ENCODE assay signal across 18 cellular contexts in the genomic region with DNA sequence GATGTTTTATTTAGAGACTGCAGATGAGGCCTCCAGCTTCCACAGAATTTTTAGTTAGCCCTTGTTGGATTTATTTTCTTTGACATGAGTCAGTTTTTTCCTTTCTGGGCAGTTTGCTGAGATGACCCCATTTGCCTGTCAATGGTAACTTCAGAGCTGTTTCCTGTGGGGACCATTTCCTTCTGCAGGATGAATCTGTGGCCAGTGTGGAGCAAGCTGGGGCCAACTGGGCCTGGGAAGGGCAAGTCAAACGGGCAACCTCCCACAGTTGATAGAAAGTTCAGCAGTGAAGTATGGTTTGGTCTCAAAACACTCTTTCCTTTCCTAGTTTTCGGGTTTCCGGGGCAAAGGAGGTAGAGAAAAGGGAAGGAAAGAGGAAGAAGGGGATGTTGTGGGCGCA.
"Had no signal": no experiment of that assay in that cellular context is flagged by ENCODE, and none has a peak within 500 bp of the region (broad histone marks: within the 10 kb centered on the region; RNA-seq: fewer than 3 reads in every experiment).

No MANE protein-coding gene starts in this region.

- H3K9me3 Mint-ChIP-seq: nephron; stimulated activated memory B cell treated with anti-CD40 and anti-IgM and Interleukin-4, amounts not matched to agents 10 μg/mL and 1 μg/mL and 100 μg/mL, for 72 hours; stimulated activated naive CD8-positive, alpha-beta T cell treated with anti-CD3 and anti-CD28 coated beads, Interleukin-15, amount 100 ng/mL, for 72 hours had no signal

- H3K27ac Mint-ChIP-seq: nephron; stimulated activated memory B cell treated with anti-CD40 and anti-IgM and Interleukin-4, amounts not matched to agents 10 μg/mL and 1 μg/mL and 100 μg/mL, for 72 hours; stimulated activated naive CD8-positive, alpha-beta T cell treated with anti-CD3 and anti-CD28 coated beads, Interleukin-15, amount 100 ng/mL, for 72 hours had no signal

- ATAC-seq: esophagus mucosa; heart left ventricle; left lung; lower lobe of right lung; psoas muscle; right lobe of liver; stimulated activated memory B cell treated with anti-CD40 and anti-IgM and Interleukin-4, amounts not matched to agents 10 μg/mL and 1 μg/mL and 100 μg/mL, for 72 hours; stimulated activated naive CD8-positive, alpha-beta T cell treated with anti-CD3 and anti-CD28 coated beads, Interleukin-15, amount 100 ng/mL, for 72 hours had no signal

- H3K4me1 Mint-ChIP-seq: stimulated activated memory B cell treated with anti-CD40 and anti-IgM and Interleukin-4, amounts not matched to agents 10 μg/mL and 1 μg/mL and 100 μg/mL, for 72 hours; stimulated activated naive CD8-positive, alpha-beta T cell treated with anti-CD3 and anti-CD28 coated beads, Interleukin-15, amount 100 ng/mL, for 72 hours had no signal

- H3K27me3 Mint-ChIP-seq: stimulated activated naive CD8-positive, alpha-beta T cell treated with anti-CD3 and anti-CD28 coated beads, Interleukin-15, amount 100 ng/mL, for 72 hours had no signal

- H3K4me3 Mint-ChIP-seq: nephron; stimulated activated memory B cell treated with anti-CD40 and anti-IgM and Interleukin-4, amounts not matched to agents 10 μg/mL and 1 μg/mL and 100 μg/mL, for 72 hours; stimulated activated naive CD8-positive, alpha-beta T cell treated with anti-CD3 and anti-CD28 coated beads, Interleukin-15, amount 100 ng/mL, for 72 hours had no signal

- H3K36me3 Mint-ChIP-seq: stimulated activated memory B cell treated with anti-CD40 and anti-IgM and Interleukin-4, amounts not matched to agents 10 μg/mL and 1 μg/mL and 100 μg/mL, for 72 hours had no signal

- DNase-seq: central memory CD4-positive, alpha-beta T cell; heart left ventricle; hypothalamus; islet precursor cell; left lung; lower lobe of right lung; mesenchymal stem cell; midbrain; psoas muscle; retina; right lobe of liver; stimulated activated CD4-positive, alpha-beta T cell treated with anti-CD3 and anti-CD28 coated beads, Interleukin-4, amount 100 ng/mL, for 1 hour; stimulated activated naive CD8-positive, alpha-beta T cell treated with anti-CD3 and anti-CD28 coated beads, Interleukin-15, amount 100 ng/mL, for 72 hours; substantia nigra; transverse colon had no signal
